In genomic region chr1:35708952-35709351, GRCh38 we compare ENCODE assay signal across 12 cellular contexts. TPM values are rescaled to one million over a fixed set of nuclear protein-coding genes. Genes with fewer than 3 reads are reported as not detected.
DNase-seq lines count a peak whose midpoint lies in the region; ATAC-seq, FAIRE-seq and TF ChIP-seq lines count a peak whose summit lies in the region.
"Had no signal": no experiment of that assay in that cellular context is flagged by ENCODE, and none has a peak within 500 bp of the region (broad histone marks: within the 10 kb centered on the region; RNA-seq: fewer than 3 reads in every experiment).

No MANE protein-coding gene starts in this region.

- no CpG with 5 or more reads among the region's 1 CpG for WGBS in IMR-90 (ENCODE audit: extremely low coverage in 2 of 2, insufficient read length in 1 of 2), 2 experiments
- 42% methylated on average over 1 of the region's 1 CpG for WGBS in K562 (ENCODE audit: insufficient coverage, low coverage, missing lambda C conversion rate)

- no peak overlapping the region for H4K8ac ChIP-seq in IMR-90 (ENCODE audit: low read depth in 2 of 2, low read length in 2 of 2)

- no peak overlapping the region for H3K18ac ChIP-seq in IMR-90 (ENCODE audit: low read depth, low read length)

- H3K9me3 ChIP-seq in IMR-90 (ENCODE audit: control insufficient read depth, insufficient read depth, low read length), result no peaks in the 10 kb centered on the region
- H3K9me3 ChIP-seq in K562 (replicated peaks; ENCODE audit: control insufficient read depth, insufficient read depth, low read depth, low read length), result no peaks in the 10 kb centered on the region
- no peaks in the 10 kb centered on the region for H3K9me3 ChIP-seq in neuron (ENCODE audit: low read length)

- TF ChIP-seq EP300 in K562 (IDR thresholded peaks at IDR 0.05; ENCODE audit: low read length), result no peak

- H2AFZ ChIP-seq in IMR-90 (replicated peaks; ENCODE audit: low read length, poor library complexity) (peak overlapping the region; percentile 87), K562 (ENCODE audit: low read depth, low read length) (no peak overlapping the region), neuron (ENCODE audit: low read depth, low read length) (no peak overlapping the region)

- no peak overlapping the region for H4K5ac ChIP-seq in IMR-90 (ENCODE audit: low read depth, low read length)

- H3K36me3 ChIP-seq in IMR-90 (ENCODE audit: control insufficient read depth, insufficient read depth, low read length) (peaks cover under 1% of the 10 kb centered on the region; the same call in 1 of the 2 replicates), K562 (ENCODE audit: control insufficient read depth, insufficient read depth, low read length) (peaks cover 6% of the 10 kb centered on the region; the same call in 2 of the 3 replicates), neuron (ENCODE audit: insufficient read depth, low read length) (no peaks in the 10 kb centered on the region)

- no peaks in the 10 kb centered on the region for H3K4me1 ChIP-seq in IMR-90 (ENCODE audit: control insufficient read depth, insufficient read depth, low read length)
- H3K4me1 ChIP-seq in K562 (replicated peaks in 1 of 2; ENCODE audit: control insufficient read depth in 2 of 2, insufficient read depth in 2 of 2, low read length in 2 of 2), result peaks cover 0 to 17% of the 10 kb centered on the region in 2 experiments; a peak in 3 of 5 replicates
- peaks cover 14% of the 10 kb centered on the region for H3K4me1 ChIP-seq in neuron (ENCODE audit: insufficient read depth, low read length)

- H2BK5ac ChIP-seq in IMR-90 (ENCODE audit: low read depth, low read length, poor library complexity, severe bottlenecking), result no peak overlapping the region

- no peak overlapping the region for H2BK15ac ChIP-seq in IMR-90 (ENCODE audit: low read depth, low read length)

- TF ChIP-seq POLR2A in IMR-90 (IDR thresholded peaks at IDR 0.05; ENCODE audit: low read depth, low read length) (no peak), K562 (conservative IDR thresholded peaks at IDR 0.05) (no peak)

- POLR2A ChIA-PET in IMR-90 (lab: Charles Lee; ENCODE audit: unreplicated experiment) (no interaction called here), K562 (lab: Yijun Ruan, JAX) (no interaction called here)

- peak overlapping the region; percentile 43 for H3K23ac ChIP-seq in IMR-90 (ENCODE audit: low read depth, low read length)

- no peak overlapping the region for H2BK20ac ChIP-seq in IMR-90 (ENCODE audit: low read depth, low read length)

- no peak overlapping the region for H3K14ac ChIP-seq in IMR-90 (replicated peaks; ENCODE audit: low read depth, low read length)

- dilution Hi-C loops in IMR-90 (cut with HindIII; ENCODE audit: low sequenced_read_pairs, unreplicated experiment), result no loop called here

- H3K9me1 ChIP-seq in IMR-90 (ENCODE audit: insufficient read depth, low read length) (0 out of 2 replicates have a peak, but pooled peaks cover 7% of the 10 kb centered on the region), K562 (ENCODE audit: control insufficient read depth, insufficient read depth, low read length) (no peaks in the 10 kb centered on the region)

- H2BK120ac ChIP-seq in IMR-90 (ENCODE audit: low read depth, low read length), result no peak overlapping the region

- CTCF ChIA-PET in IMR-90 (lab: Yijun Ruan, JAX), result interaction anchor here (1.5 kb wide), 1 partner anchor 9 kb away, joined by 3 read pairs; no protein-coding TSS in a partner anchor
- CTCF ChIA-PET in K562 (lab: Yijun Ruan, JAX; ENCODE audit: low intra/inter-chr PET ratio), result interaction anchor here (0.6 kb wide), 1 partner anchor 130 kb away, joined by 3 read pairs; no protein-coding TSS in a partner anchor

- peak; percentile 11 for DNase-seq in NCI-H1694 treated with DMSO at 0.1 percent for 48 hours (lab: John Stamatoyannopoulos, UW)
- no peak for DNase-seq in NCI-H1694 (lab: John Stamatoyannopoulos, UW)
- no peak for DNase-seq in IMR-90
- DNase-seq in K562 (ENCODE audit: extremely low read depth in 1 of 4, low spot score in 3 of 4), result no peak
- DNase-seq in globus pallidus (ENCODE audit: low spot score), result no peak
- no peak for DNase-seq in 8988T
- DNase-seq: activated CD4-positive, alpha-beta T cell treated with anti-CD3 and anti-CD28 coated beads, Interleukin-2, amount 10 ng/mL, durations not matched to agents 7 days and 5 days; stimulated activated CD4-positive, alpha-beta T cell treated with anti-CD3 and anti-CD28 coated beads, Interleukin-12 subunit alpha, Interleukin-12 subunit beta, amount 100 ng/mL, for 4 hours; trophoblast cell had no signal

- no peak for FAIRE-seq in K562 (lab: Jason Lieb, UNC)
- FAIRE-seq: keratinocyte had no signal

- H4K20me1 ChIP-seq in IMR-90 (ENCODE audit: insufficient read depth, low read length) (peaks cover under 1% of the 10 kb centered on the region; the same call in 1 of the 2 replicates), K562 (replicated peaks; ENCODE audit: control insufficient read depth, insufficient read depth, low read length) (peaks cover 3% of the 10 kb centered on the region; the same call in 1 of the 2 replicates)

- no peak overlapping the region for H3K4me3 ChIP-seq in IMR-90 (ENCODE audit: insufficient read depth, low read depth, low read length)
- H3K4me3 ChIP-seq in K562, result no peak overlapping the region
- peak overlapping the region; percentile 51 for H3K4me3 ChIP-seq in neuron (ENCODE audit: low read length)

- no peak overlapping the region for H4K91ac ChIP-seq in IMR-90 (ENCODE audit: insufficient read depth, low read depth, low read length)

- peaks cover 26% of the 10 kb centered on the region for H3K27me3 ChIP-seq in IMR-90 (ENCODE audit: control insufficient read depth, insufficient read depth, low read length)
- H3K27me3 ChIP-seq in K562 (ENCODE audit: control insufficient read depth in 2 of 2, insufficient read depth in 2 of 2, low read length in 2 of 2), result peaks cover 35 to 37% of the 10 kb centered on the region in 2 experiments
- no peaks in the 10 kb centered on the region for H3K27me3 ChIP-seq in neuron (ENCODE audit: insufficient read depth, low read length)

- no peak overlapping the region for H3K56ac ChIP-seq in IMR-90 (ENCODE audit: extremely low read depth, insufficient read depth, low read length)

- TF ChIP-seq CTCF in IMR-90 (conservative IDR thresholded peaks at IDR 0.05; ENCODE audit: low read depth, low read length), result no peak
- no peak for TF ChIP-seq CTCF in K562 (IDR thresholded peaks at IDR 0.05 in 2 of 3, conservative IDR thresholded peaks at IDR 0.05 in 1 of 3; ENCODE audit: insufficient read depth in 2 of 3, low read depth in 1 of 3, low read length in 3 of 3)

- intact Hi-C loops in IMR-90 (cut with micrococcal nuclease) (loop anchor here (5.0 kb wide), 1 partner anchor 52 kb away; no protein-coding TSS in a partner anchor), K562 (cut with micrococcal nuclease) (no loop called here)

- H3K4me2 ChIP-seq in IMR-90 (ENCODE audit: low read depth, low read length) (no peak overlapping the region), K562 (ENCODE audit: insufficient read depth, low read length) (no peak overlapping the region)

- H2AK5ac ChIP-seq in IMR-90 (ENCODE audit: low read depth, low read length), result no peak overlapping the region

- H3K9ac ChIP-seq in IMR-90 (ENCODE audit: low read depth, low read length) (no peak overlapping the region), K562 (ENCODE audit: insufficient read depth in 1 of 2, low read depth in 2 of 2, low read length in 2 of 2) (no peak overlapping the region)

- H3K79me2 ChIP-seq in K562 (ENCODE audit: control insufficient read depth, insufficient read depth, low read length), result no peaks in the 10 kb centered on the region

- in situ Hi-C loops in IMR-90 (cut with MboI; ENCODE audit: low sequenced_read_pairs), result no loop called here
- in situ Hi-C loops in K562 (cut with MboI), result no loop called here

- no TSS peak for BruUV-seq in IMR-90 (replicated peaks; lab: Mats Ljungman, UMichigan)
- BruUV-seq in K562 (replicated peaks; lab: Mats Ljungman, UMichigan), result no TSS peak

- TF ChIP-seq RAD21 in IMR-90 (IDR thresholded peaks at IDR 0.05; ENCODE audit: low read length) (no peak), K562 (CRISPR knock-in tag; conservative IDR thresholded peaks at IDR 0.05 in 1 of 2, IDR thresholded peaks at IDR 0.05 in 1 of 2) (no peak)

- H3K4ac ChIP-seq in IMR-90 (ENCODE audit: low read depth, low read length), result no peak overlapping the region

- ATAC-seq in IMR-90 (ENCODE audit: low read depth) (no peak), K562 (no peak), GM21576 (IDR thresholded peaks at IDR 0.05; ENCODE audit: unreplicated experiment) (no peak)

- peak overlapping the region; percentile 44 for H2AK9ac ChIP-seq in IMR-90 (replicated peaks; ENCODE audit: low read depth, low read length, poor library complexity)

- H3K27ac ChIP-seq in IMR-90 (ENCODE audit: insufficient read depth, low read length), result no peak overlapping the region
- no peak overlapping the region for H3K27ac ChIP-seq in K562 (ENCODE audit: extremely low read depth, low read depth, low read length)

- H3K79me1 ChIP-seq in IMR-90 (ENCODE audit: low read depth in 1 of 2, low read length in 2 of 2), result peaks cover 0 to 14% of the 10 kb centered on the region in 2 experiments; a peak in 3 of 4 replicates

TF ChIP-seq in IMR-90, 13 proteins besides CTCF, POLR2A, EP300 and RAD21 (continues in another document):
- TF ChIP-seq RFX5 (IDR thresholded peaks at IDR 0.05; ENCODE audit: low read depth, low read length), result no peak

TF ChIP-seq in K562, 482 proteins besides CTCF, POLR2A, EP300 and RAD21 (continues in another document):
- TF ChIP-seq BCOR (IDR thresholded peaks at IDR 0.05), result peak; percentile 71; the same call in 1 of the 2 replicates

RNA-seq across cellular contexts. Expression of gene C1orf216, which starts 9.7 kb away (rescaled TPM):
- total RNA-seq in IMR-90 (2012; rRNA removed) (16.7 and 20.0 TPM in 2 replicates), K562 (2014; rRNA removed) (15.4 and 16.0 TPM in 2 replicates), K562 (2014; rRNA removed; fragmentation: Illumina TruSeq; extraction: Trizol) (15.0 and 16.4 TPM in 2 replicates), K562 (2015; rRNA removed; fragmentation: Illumina TruSeq; extraction: Trizol) (12.8 and 13.1 TPM in 2 replicates), K562 (2021) (15.1 and 19.0 TPM in 2 replicates)
- polyA plus RNA-seq in IMR-90 (2012; rRNA removed) (10.1 and 13.4 TPM in 2 replicates), K562 (2011; rRNA removed) (20.8 and 25.1 TPM in 2 replicates), K562 (2014; fragmentation: Illumina TruSeq; extraction: Trizol) (12.4 and 15.7 TPM in 2 replicates), K562 (2014; fragmentation: Nextera tagmentation; extraction: Ambion mirVana) (1 to 10 TPM; 3.4 to 4.7 TPM), K562 (2014; rRNA removed) (20.3 and 20.5 TPM in 2 replicates)
- 7.8 and 9.5 TPM in 2 replicates for polyA plus RNA-seq in IMR-90 (2012; cell fraction: cytosol; rRNA removed)
- polyA plus RNA-seq in IMR-90 (2012; cell fraction: nucleus; rRNA removed; ENCODE audit: low replicate concordance), result 11.6 and 20.0 TPM in 2 replicates
- total RNA-seq in K562 (2011; cell fraction: chromatin; rRNA removed; ENCODE audit: low replicate concordance), result 46.1 and 50.8 TPM in 2 replicates
- total RNA-seq in K562 (2011; cell fraction: nucleolus; rRNA removed), result 24.2 and 26.6 TPM in 2 replicates
- 52.4 and 67.3 TPM in 2 replicates for total RNA-seq in K562 (2011; cell fraction: nucleoplasm; rRNA removed)
- 17.4 and 22.7 TPM in 2 replicates for polyA plus RNA-seq in K562 (2011; cell fraction: cytosol; rRNA removed)
- polyA plus RNA-seq in K562 (2011; cell fraction: nucleus; rRNA removed), result 48.8 and 49.3 TPM in 2 replicates
- 14.1 and 18.8 TPM in 2 replicates for polyA plus RNA-seq in K562 (2012)
- 44.1 and 54.0 TPM in 2 replicates for polyA minus RNA-seq in K562 (2011; rRNA and poly(A)+ RNA removed)
- 12.3 and 14.6 TPM in 2 replicates for polyA minus RNA-seq in K562 (2011; cell fraction: cytosol; rRNA and poly(A)+ RNA removed)
- 8.9 and 10.1 TPM in 2 replicates for polyA minus RNA-seq in K562 (2011; cell fraction: nucleus; rRNA and poly(A)+ RNA removed)
